In genomic region chr3:116444099-116444700, GRCh38 we compare ENCODE assay signal across 13 cellular contexts. TPM values are rescaled to one million over a fixed set of nuclear protein-coding genes. Genes with fewer than 3 reads are reported as not detected.
A peak's percentile ranks its signal among the peaks of the same experiment; 100 is the strongest.
DNase-seq lines count a peak whose midpoint lies in the region; ATAC-seq, FAIRE-seq and TF ChIP-seq lines count a peak whose summit lies in the region.
"Had no signal": no experiment of that assay in that cellular context is flagged by ENCODE, and none has a peak within 500 bp of the region (broad histone marks: within the 10 kb centered on the region; RNA-seq: fewer than 3 reads in every experiment).

No MANE protein-coding gene starts in this region.

- H3K36me3 Mint-ChIP-seq in activated naive CD4-positive, alpha-beta T cell treated with anti-CD3 and anti-CD28 coated beads, Interleukin-2, amount 50 U/mL, for 72 hours = peaks cover 0 to 8% of the 10 kb centered on the region in 2 donors

- intact Hi-C loops in transverse colon (cut with DNase I; ENCODE audit: low total_unique reads) (no loop called here), kidney (cut with DNase I) (no loop called here)

- no peak for TF ChIP-seq POLR2A in transverse colon (IDR thresholded peaks at IDR 0.05)

- no peak overlapping the region for H3K27ac Mint-ChIP-seq in activated naive CD4-positive, alpha-beta T cell treated with anti-CD3 and anti-CD28 coated beads, Interleukin-2, amount 50 U/mL, for 72 hours
- H3K27ac Mint-ChIP-seq: activated naive CD4-positive, alpha-beta T cell treated with anti-CD3 and anti-CD28 coated beads for 36 hours had no signal

- 13 to 29% methylated on average over 1 to 2 of the region's 2 CpGs for WGBS in ectodermal cell, 2 experiments
- no CpG with 5 or more reads among the region's 2 CpGs for WGBS in mesodermal cell (ENCODE audit: insufficient coverage in 2 of 2), 2 experiments
- 7 to 14% methylated on average over 1 to 2 of the region's 2 CpGs for WGBS in transverse colon (ENCODE audit: low coverage in 1 of 2), 2 donors

- in situ Hi-C loops in transverse colon (cut with MboI; ENCODE audit: low pct_ligation_motif_present in 1 of 4, low pct_unique_long_range_greater_than_20kb in 1 of 4, low sequenced_read_pairs in 3 of 4) = no loop called here

- H3K9ac ChIP-seq in kidney (ENCODE audit: low read length in 2 of 2) = no peak overlapping the region

- H3K4me1 ChIP-seq in ectodermal cell (ENCODE audit: control insufficient read depth, insufficient read depth, low read length) = peaks cover 27% of the 10 kb centered on the region
- peaks cover 11% of the 10 kb centered on the region for H3K4me1 ChIP-seq in mesodermal cell (ENCODE audit: control insufficient read depth, insufficient read depth, low read length, poor library complexity, severe bottlenecking)
- no peaks in the 10 kb centered on the region for H3K4me1 ChIP-seq in transverse colon
- no peaks in the 10 kb centered on the region for H3K4me1 ChIP-seq in kidney (ENCODE audit: control insufficient read depth in 1 of 2, insufficient read depth in 1 of 2, low read depth in 1 of 2, low read length in 2 of 2)

- no peak for TF ChIP-seq CTCF in transverse colon (IDR thresholded peaks at IDR 0.05)
- TF ChIP-seq CTCF in kidney (IDR thresholded peaks at IDR 0.05; ENCODE audit: borderline replicate concordance, extremely low read depth, insufficient read depth) = no peak

- no peak for TF ChIP-seq EP300 in transverse colon (IDR thresholded peaks at IDR 0.05; ENCODE audit: low read depth)

- H3K36me3 ChIP-seq in ectodermal cell (ENCODE audit: control insufficient read depth, insufficient read depth, low read length) (no peaks in the 10 kb centered on the region), mesodermal cell (ENCODE audit: control insufficient read depth, insufficient read depth, low read length) (no peaks in the 10 kb centered on the region), transverse colon (no peaks in the 10 kb centered on the region), kidney (ENCODE audit: control insufficient read depth in 1 of 2, insufficient read depth in 2 of 2, low read length in 2 of 2) (no peaks in the 10 kb centered on the region)
- H3K36me3 ChIP-seq: thoracic aorta had no signal

- H3K27me3 ChIP-seq in ectodermal cell (ENCODE audit: control insufficient read depth, insufficient read depth, low read length, poor library complexity, severe bottlenecking) (no peaks in the 10 kb centered on the region), transverse colon (no peaks in the 10 kb centered on the region)

- FAIRE-seq in kidney (lab: Jason Lieb, UNC) = no peak
- FAIRE-seq: endothelial cell of umbilical vein had no signal

- H3K9me3 ChIP-seq in ectodermal cell (ENCODE audit: control insufficient read depth, low read length) = no peaks in the 10 kb centered on the region
- H3K9me3 ChIP-seq in mesodermal cell (ENCODE audit: control insufficient read depth, low read length) = no peaks in the 10 kb centered on the region
- no peaks in the 10 kb centered on the region for H3K9me3 ChIP-seq in transverse colon
- no peaks in the 10 kb centered on the region for H3K9me3 ChIP-seq in kidney (ENCODE audit: control insufficient read depth in 1 of 2, low read length in 2 of 2)
- H3K9me3 ChIP-seq: thoracic aorta had no signal

- H3K4me3 ChIP-seq in ectodermal cell (ENCODE audit: insufficient read depth, low read depth, low read length) = peak overlapping the region; percentile 71
- H3K4me3 ChIP-seq in mesodermal cell (ENCODE audit: extremely low read depth, insufficient read depth, low read length, poor library complexity, severe bottlenecking) = peak overlapping the region; percentile 54
- H3K4me3 ChIP-seq in transverse colon = peak overlapping the region; percentile 25 to 43 (median 34)
- peak overlapping the region in 1 of 2 donors; percentile 37 for H3K4me3 ChIP-seq in kidney (ENCODE audit: low read length in 2 of 2)

- no peak overlapping the region for H3K27ac ChIP-seq in ectodermal cell (ENCODE audit: insufficient read depth, low read depth, low read length, poor library complexity, severe bottlenecking)
- peak overlapping the region; percentile 78 for H3K27ac ChIP-seq in mesodermal cell (ENCODE audit: low read depth, low read length, severe bottlenecking)
- peak overlapping the region in 3 of 4 donors; percentile 56 to 70 (median 58) for H3K27ac ChIP-seq in transverse colon
- no peak overlapping the region for H3K27ac ChIP-seq in kidney (ENCODE audit: low read depth in 2 of 2, low read length in 2 of 2)
- H3K27ac ChIP-seq: thoracic aorta had no signal

- DNase-seq in NCI-H748 (lab: John Stamatoyannopoulos, UW; ENCODE audit: unreplicated experiment) (peak; percentile 29), NCI-H748 treated with DMSO at 0.1 percent for 48 hours (lab: John Stamatoyannopoulos, UW) (no peak), transverse colon (no peak), kidney (no peak), AG08395 (ENCODE audit: low spot score) (no peak)
- no peak for DNase-seq in activated naive CD4-positive, alpha-beta T cell treated with anti-CD3 and anti-CD28 coated beads, Interleukin-2, amount 50 U/mL, for 72 hours (ENCODE audit: low spot score in 2 of 2)
- DNase-seq: activated CD4-positive, alpha-beta T cell treated with anti-CD3 and anti-CD28 coated beads for 4 hours; activated naive CD4-positive, alpha-beta T cell treated with anti-CD3 and anti-CD28 coated beads for 36 hours; NCI-H1930 had no signal

- ATAC-seq in activated naive CD4-positive, alpha-beta T cell treated with anti-CD3 and anti-CD28 coated beads, Interleukin-2, amount 50 U/mL, for 72 hours = no peak

- peaks cover 4 to 9% of the 10 kb centered on the region in 2 donors for H3K9me3 Mint-ChIP-seq in activated naive CD4-positive, alpha-beta T cell treated with anti-CD3 and anti-CD28 coated beads, Interleukin-2, amount 50 U/mL, for 72 hours

RNA-seq across cellular contexts. Expression of gene LSAMP, which starts 1.1 kb away (rescaled TPM):
- 23.7 TPM for polyA plus RNA-seq in ectodermal cell (2013, experiment 1 of 4)
- 26.3 TPM for polyA plus RNA-seq in ectodermal cell (2013, experiment 2 of 4)
- polyA plus RNA-seq in ectodermal cell (2013, experiment 3 of 4) = 27.3 TPM
- 30.3 TPM for polyA plus RNA-seq in ectodermal cell (2013, experiment 4 of 4)
- 38.1 TPM for polyA plus RNA-seq in mesodermal cell (2013, experiment 1 of 2)
- polyA plus RNA-seq in mesodermal cell (2013, experiment 2 of 2) = 35.4 TPM
- total RNA-seq in transverse colon (1 to 10 TPM; 3.4 to 8.2 (median 5.4) TPM), kidney (3.5 TPM)
- polyA plus RNA-seq in kidney (ENCODE audit: insufficient read depth, low read depth, low replicate concordance) = 1.4 TPM
- total RNA-seq in activated naive CD4-positive, alpha-beta T cell treated with anti-CD3 and anti-CD28 coated beads, Interleukin-2, amount 50 U/mL, for 72 hours = not detected
- total RNA-seq: activated naive CD4-positive, alpha-beta T cell treated with anti-CD3 and anti-CD28 coated beads for 36 hours; endothelial cell of umbilical vein had no signal
- polyA plus RNA-seq: endothelial cell of umbilical vein had no signal

Comparison
In these comparisons a context has a peak if more than half of its experiments do, and no peak if none do; other contexts are left out.
1. H3K27ac ChIP-seq: peak in mesodermal cell (single experiment) and transverse colon (3 of 4); none in ectodermal cell (single experiment) and kidney (0 of 2).